Comparison of ENCODE assay signal across 8 cellular contexts in genomic region chr2:233061591-233062446, GRCh38. TPM values are rescaled to one million over a fixed set of nuclear protein-coding genes. Genes with fewer than 3 reads are reported as not detected.
DNase-seq lines count a peak whose midpoint lies in the region; ATAC-seq lines count a peak whose summit lies in the region.

No MANE protein-coding gene starts in this region.

- H3K36me3 Mint-ChIP-seq in activated T-helper 1 cell treated with anti-CD3 and anti-CD28 coated beads, Interleukin-12 subunit alpha, Interleukin-12 subunit beta, Interleukin-2, Interleukin-4 antibody, amounts not matched to agents 30 ng/mL and 10 ng/mL and 1 ng/mL, durations not matched to agents 14 hours and 24 hours and 36 hours (ENCODE audit: low read depth): peaks cover 17% of the 10 kb centered on the region
- H3K36me3 Mint-ChIP-seq in stimulated activated naive CD8-positive, alpha-beta T cell treated with anti-CD3 and anti-CD28 coated beads, Interleukin-15, Interleukin-2, amounts not matched to agents 100 ng/mL and 50 ng/mL, for 24 hours (ENCODE audit: low read depth): peaks cover 19% of the 10 kb centered on the region

- peak overlapping the region; percentile 97 for H3K4me3 Mint-ChIP-seq in activated T-helper 1 cell treated with anti-CD3 and anti-CD28 coated beads, Interleukin-12 subunit alpha, Interleukin-12 subunit beta, Interleukin-2, Interleukin-4 antibody, amounts not matched to agents 30 ng/mL and 10 ng/mL and 1 ng/mL, durations not matched to agents 14 hours and 24 hours and 36 hours
- peak overlapping the region; percentile 87 for H3K4me3 Mint-ChIP-seq in stimulated activated naive CD8-positive, alpha-beta T cell treated with anti-CD3 and anti-CD28 coated beads, Interleukin-15, Interleukin-2, amounts not matched to agents 100 ng/mL and 50 ng/mL, for 24 hours

- peak overlapping the region; percentile 99 for H3K27ac Mint-ChIP-seq in activated T-helper 1 cell treated with anti-CD3 and anti-CD28 coated beads, Interleukin-12 subunit alpha, Interleukin-12 subunit beta, Interleukin-2, Interleukin-4 antibody, amounts not matched to agents 30 ng/mL and 10 ng/mL and 1 ng/mL, durations not matched to agents 14 hours and 24 hours and 36 hours
- H3K27ac Mint-ChIP-seq in stimulated activated naive CD8-positive, alpha-beta T cell treated with anti-CD3 and anti-CD28 coated beads, Interleukin-15, Interleukin-2, amounts not matched to agents 100 ng/mL and 50 ng/mL, for 24 hours: peak overlapping the region; percentile 99

- no peak for ATAC-seq in GM21825 (IDR thresholded peaks at IDR 0.05; ENCODE audit: unreplicated experiment)

- no peaks in the 10 kb centered on the region for H3K27me3 Mint-ChIP-seq in activated T-helper 1 cell treated with anti-CD3 and anti-CD28 coated beads, Interleukin-12 subunit alpha, Interleukin-12 subunit beta, Interleukin-2, Interleukin-4 antibody, amounts not matched to agents 30 ng/mL and 10 ng/mL and 1 ng/mL, durations not matched to agents 14 hours and 24 hours and 36 hours (ENCODE audit: insufficient read depth)
- H3K27me3 Mint-ChIP-seq in stimulated activated naive CD8-positive, alpha-beta T cell treated with anti-CD3 and anti-CD28 coated beads, Interleukin-15, Interleukin-2, amounts not matched to agents 100 ng/mL and 50 ng/mL, for 24 hours: no peaks in the 10 kb centered on the region

- intact Hi-C loops in activated T-helper 1 cell treated with anti-CD3 and anti-CD28 coated beads, Interleukin-12 subunit alpha, Interleukin-12 subunit beta, Interleukin-2, Interleukin-4 antibody, amounts not matched to agents 30 ng/mL and 10 ng/mL and 1 ng/mL, durations not matched to agents 14 hours and 24 hours and 36 hours (cut with micrococcal nuclease): loop anchor here (1.0 to 2.0 kb wide), 7 partner anchors 8 to 365 kb away; partner anchors contain the start of gene GIGYF2

- H3K9me3 Mint-ChIP-seq in activated T-helper 1 cell treated with anti-CD3 and anti-CD28 coated beads, Interleukin-12 subunit alpha, Interleukin-12 subunit beta, Interleukin-2, Interleukin-4 antibody, amounts not matched to agents 30 ng/mL and 10 ng/mL and 1 ng/mL, durations not matched to agents 14 hours and 24 hours and 36 hours: no peaks in the 10 kb centered on the region
- H3K9me3 Mint-ChIP-seq in stimulated activated naive CD8-positive, alpha-beta T cell treated with anti-CD3 and anti-CD28 coated beads, Interleukin-15, Interleukin-2, amounts not matched to agents 100 ng/mL and 50 ng/mL, for 24 hours: no peaks in the 10 kb centered on the region

- peaks cover 51% of the 10 kb centered on the region for H3K4me1 Mint-ChIP-seq in activated T-helper 1 cell treated with anti-CD3 and anti-CD28 coated beads, Interleukin-12 subunit alpha, Interleukin-12 subunit beta, Interleukin-2, Interleukin-4 antibody, amounts not matched to agents 30 ng/mL and 10 ng/mL and 1 ng/mL, durations not matched to agents 14 hours and 24 hours and 36 hours (ENCODE audit: low read depth)
- peaks cover 67% of the 10 kb centered on the region for H3K4me1 Mint-ChIP-seq in stimulated activated naive CD8-positive, alpha-beta T cell treated with anti-CD3 and anti-CD28 coated beads, Interleukin-15, Interleukin-2, amounts not matched to agents 100 ng/mL and 50 ng/mL, for 24 hours (ENCODE audit: low read depth)

- DNase-seq in stimulated activated CD4-positive, alpha-beta T cell treated with anti-CD3 and anti-CD28 coated beads, Interleukin-1b, Interleukin-23, amount 100 ng/mL, for 48 hours: peak; percentile 58
- DNase-seq in stimulated activated CD4-positive, alpha-beta T cell treated with anti-CD3 and anti-CD28 coated beads, Interleukin-4, amount 100 ng/mL, for 4 hours: no peak
- DNase-seq in HT-29 (ENCODE audit: low spot score) (peak; percentile 23), iPS-NIHi11 (ENCODE audit: low spot score) (peak; percentile 67), NCI-H748 treated with DMSO at 0.1 percent for 48 hours (lab: John Stamatoyannopoulos, UW) (no peak)
- DNase-seq in activated T-helper 1 cell treated with anti-CD3 and anti-CD28 coated beads, Interleukin-12 subunit alpha, Interleukin-12 subunit beta, Interleukin-2, Interleukin-4 antibody, amounts not matched to agents 30 ng/mL and 10 ng/mL and 1 ng/mL, durations not matched to agents 14 hours and 24 hours and 36 hours (ENCODE audit: low spot score): no peak

RNA-seq across cellular contexts. Expression of gene INPP5D, which starts 1.7 kb away (rescaled TPM):
- total RNA-seq in HT-29 (2014; rRNA removed; shearing (Covaris generic)): 26.9 and 28.6 TPM in 2 replicates
- 60.9 and 61.2 TPM in 2 replicates for total RNA-seq in activated T-helper 1 cell treated with anti-CD3 and anti-CD28 coated beads, Interleukin-12 subunit alpha, Interleukin-12 subunit beta, Interleukin-2, Interleukin-4 antibody, amounts not matched to agents 30 ng/mL and 10 ng/mL and 1 ng/mL, durations not matched to agents 14 hours and 24 hours and 36 hours

RNA-seq across cellular contexts. Expression of gene NEU2, which starts 29.3 kb away (rescaled TPM):
- not detected in 2 replicates for total RNA-seq in HT-29 (2014; rRNA removed; shearing (Covaris generic))
- total RNA-seq in activated T-helper 1 cell treated with anti-CD3 and anti-CD28 coated beads, Interleukin-12 subunit alpha, Interleukin-12 subunit beta, Interleukin-2, Interleukin-4 antibody, amounts not matched to agents 30 ng/mL and 10 ng/mL and 1 ng/mL, durations not matched to agents 14 hours and 24 hours and 36 hours: not detected in 2 replicates

RNA-seq across cellular contexts. Expression of gene NGEF, which starts 48.8 kb away (rescaled TPM):
- total RNA-seq in HT-29 (2014; rRNA removed; shearing (Covaris generic)): 13.4 and 13.5 TPM in 2 replicates
- total RNA-seq in activated T-helper 1 cell treated with anti-CD3 and anti-CD28 coated beads, Interleukin-12 subunit alpha, Interleukin-12 subunit beta, Interleukin-2, Interleukin-4 antibody, amounts not matched to agents 30 ng/mL and 10 ng/mL and 1 ng/mL, durations not matched to agents 14 hours and 24 hours and 36 hours: 0.21 TPM in 1 of 2 replicates, not detected in the other

Comparison
In these comparisons a context has a peak if more than half of its experiments do, and no peak if none do; other contexts are left out.
1. DNase-seq: peak in stimulated activated CD4-positive, alpha-beta T cell treated with anti-CD3 and anti-CD28 coated beads, Interleukin-1b, Interleukin-23, amount 100 ng/mL, for 48 hours (single experiment), HT-29 (single experiment) and iPS-NIHi11 (single experiment); none in stimulated activated CD4-positive, alpha-beta T cell treated with anti-CD3 and anti-CD28 coated beads, Interleukin-4, amount 100 ng/mL, for 4 hours (0 of 2), activated T-helper 1 cell treated with anti-CD3 and anti-CD28 coated beads, Interleukin-12 subunit alpha, Interleukin-12 subunit beta, Interleukin-2, Interleukin-4 antibody, amounts not matched to agents 30 ng/mL and 10 ng/mL and 1 ng/mL, durations not matched to agents 14 hours and 24 hours and 36 hours (single experiment) and NCI-H748 treated with DMSO at 0.1 percent for 48 hours (single experiment).
2. RNA of gene NGEF, which starts 48.8 kb away (total RNA-seq): 13.4 to 13.5 TPM in HT-29; 0.21 TPM in activated T-helper 1 cell treated with anti-CD3 and anti-CD28 coated beads, Interleukin-12 subunit alpha, Interleukin-12 subunit beta, Interleukin-2, Interleukin-4 antibody, amounts not matched to agents 30 ng/mL and 10 ng/mL and 1 ng/mL, durations not matched to agents 14 hours and 24 hours and 36 hours; every median in the first group is over 10 times any median in the second.